Comparison of ENCODE assay signal across 14 cellular contexts in genomic region chr1:51270751-51271150, GRCh38. TPM values are rescaled to one million over a fixed set of nuclear protein-coding genes. Genes with fewer than 3 reads are reported as not detected.
"Had no signal": no experiment of that assay in that cellular context is flagged by ENCODE, and none has a peak within 500 bp of the region (broad histone marks: within the 10 kb centered on the region; RNA-seq: fewer than 3 reads in every experiment).

No MANE protein-coding gene starts in this region.

- ATAC-seq: sciatic nerve; stimulated activated naive CD8-positive, alpha-beta T cell treated with anti-CD3 and anti-CD28 coated beads, Interleukin-15, amount 100 ng/mL, for 72 hours had no signal

- H3K4me3 ChIP-seq: breast epithelium had no signal

- H3K9me3 ChIP-seq: breast epithelium had no signal

- H3K36me3 ChIP-seq: breast epithelium had no signal

- DNase-seq: activated CD4-positive, alpha-beta T cell treated with anti-CD3 and anti-CD28 coated beads, Interleukin-2, amount 50 U/mL, for 1 hour; activated CD4-positive, CD25-positive, alpha-beta regulatory T cell; activated effector memory CD4-positive, alpha-beta T cell treated with Interleukin-2 at 50 U/mL for 16 hours; activated T-cell treated with anti-CD3 and anti-CD28 coated beads for 4 hours; effector CD4-positive, alpha-beta T cell; hippocampal formation; kidney glomerular epithelial cell; mesendoderm; nephron progenitor cell; stimulated activated CD4-positive, alpha-beta T cell treated with anti-CD3 and anti-CD28 coated beads, Interleukin-4, amount 100 ng/mL, for 4 hours; stimulated activated naive CD8-positive, alpha-beta T cell treated with anti-CD3 and anti-CD28 coated beads, Interleukin-15, amount 100 ng/mL, for 72 hours had no signal

- H3K27ac ChIP-seq: breast epithelium had no signal

- H3K4me1 ChIP-seq: breast epithelium had no signal

- H3K27me3 ChIP-seq: breast epithelium had no signal

RNA-seq across cellular contexts. Expression of gene TTC39A, which starts 59.6 kb away (rescaled TPM):
- total RNA-seq: T-helper 2 cell treated with Interferon-gamma antibody and Interleukin-4, amounts not matched to agents 100 ng/mL and 5 ng/mL, for 36 hours had no signal
